ENCODE assay signal across 31 cellular contexts in the genomic region with DNA sequence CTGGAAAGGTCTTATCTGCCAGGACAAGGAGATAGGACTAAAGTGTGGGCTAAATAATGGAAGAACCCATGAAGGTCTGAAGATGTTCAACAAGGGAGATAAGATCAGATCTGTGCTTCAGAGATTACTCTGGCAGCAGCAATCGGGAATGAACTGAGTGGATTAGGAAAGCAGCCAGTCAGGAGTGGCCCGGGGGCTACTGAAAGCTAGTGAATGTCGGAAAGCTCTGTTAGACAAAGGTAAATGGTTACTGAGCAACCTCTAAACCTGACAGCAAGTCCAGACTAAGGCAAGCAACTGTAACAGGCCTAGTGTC. TPM values are rescaled to one million over a fixed set of nuclear protein-coding genes. Genes with fewer than 3 reads are reported as not detected.
DNase-seq lines count a peak whose midpoint lies in the region; ATAC-seq, FAIRE-seq and TF ChIP-seq lines count a peak whose summit lies in the region.
"Had no signal": no experiment of that assay in that cellular context is flagged by ENCODE, and none has a peak within 500 bp of the region (broad histone marks: within the 10 kb centered on the region; RNA-seq: fewer than 3 reads in every experiment).

No MANE protein-coding gene starts in this region.

- H3K79me2 ChIP-seq in SK-N-SH (ENCODE audit: insufficient read depth) (no peaks in the 10 kb centered on the region), K562 (ENCODE audit: control insufficient read depth, insufficient read depth, low read length) (no peaks in the 10 kb centered on the region)

- no peak for ATAC-seq in SK-N-SH treated with all-trans-retinoic acid at 6 μM for 48 hours
- no peak; the same call in 2 of the 3 replicates for ATAC-seq in K562
- ATAC-seq in GM19455 (IDR thresholded peaks at IDR 0.05; ENCODE audit: unreplicated experiment), result no peak
- ATAC-seq in HG03460 (IDR thresholded peaks at IDR 0.05; ENCODE audit: unreplicated experiment), result no peak
- ATAC-seq: CD8-positive, alpha-beta T cell; HCT116 had no signal

- WGBS in SK-N-SH (ENCODE audit: low lambda C conversion rate), result 55% methylated on average over 3 of the region's 3 CpGs
- 23% methylated on average over 3 of the region's 3 CpGs for WGBS in K562 (ENCODE audit: insufficient coverage, low coverage, missing lambda C conversion rate)
- WGBS in prostate gland, result 18% methylated on average over 3 of the region's 3 CpGs
- WGBS in tibial nerve, 2 donors, result 62 to 77% methylated on average over 3 of the region's 3 CpGs

- in situ Hi-C loops in K562 (cut with MboI), result no loop called here

- TF ChIP-seq CTCF in SK-N-SH (IDR thresholded peaks at IDR 0.05) (no peak), K562 (IDR thresholded peaks at IDR 0.05 in 2 of 3, conservative IDR thresholded peaks at IDR 0.05 in 1 of 3; ENCODE audit: insufficient read depth in 2 of 3, low read depth in 1 of 3, low read length in 3 of 3) (no peak), prostate gland (IDR thresholded peaks at IDR 0.05) (no peak), tibial nerve (IDR thresholded peaks at IDR 0.05) (no peak)

- CTCF ChIA-PET in SK-N-SH (lab: Yijun Ruan, JAX), result interaction anchor here (1.8 kb wide), 1 partner anchor 79 kb away, joined by 4 read pairs; no protein-coding TSS in a partner anchor
- CTCF ChIA-PET in K562 (lab: Yijun Ruan, JAX; ENCODE audit: low intra/inter-chr PET ratio), result no interaction called here

- H3K27ac ChIP-seq in SK-N-SH (ENCODE audit: low read depth in 2 of 2, low read length in 1 of 2), result no peak overlapping the region
- no peak overlapping the region for H3K27ac ChIP-seq in K562 (ENCODE audit: extremely low read depth, low read depth, low read length)
- H3K27ac ChIP-seq in prostate gland, result peak overlapping the region in 1 of 2 donors; percentile 12
- no peak overlapping the region for H3K27ac ChIP-seq in tibial nerve
- H3K27ac ChIP-seq: SJSA1 had no signal

- no peaks in the 10 kb centered on the region for H3F3A ChIP-seq in SK-N-SH (replicated peaks; ENCODE audit: insufficient read depth)

- H3K36me3 ChIP-seq in SK-N-SH (replicated peaks in 1 of 2; ENCODE audit: control insufficient read depth in 1 of 2, insufficient read depth in 2 of 2, low read length in 1 of 2), result peaks cover 6 to 45% of the 10 kb centered on the region in 2 experiments
- peaks cover 46% of the 10 kb centered on the region for H3K36me3 ChIP-seq in K562 (ENCODE audit: control insufficient read depth, insufficient read depth, low read length)
- H3K36me3 ChIP-seq in prostate gland, result no peaks in the 10 kb centered on the region
- H3K36me3 ChIP-seq in tibial nerve, result no peaks in the 10 kb centered on the region

- no peak overlapping the region for H3K4me3 ChIP-seq in SK-N-SH (ENCODE audit: low read depth in 2 of 2, low read length in 1 of 2)
- H3K4me3 ChIP-seq in K562, result no peak overlapping the region
- no peak overlapping the region for H3K4me3 ChIP-seq in prostate gland
- H3K4me3 ChIP-seq in tibial nerve, result no peak overlapping the region
- H3K4me3 ChIP-seq: SJSA1 had no signal

- no peaks in the 10 kb centered on the region for H3K9me2 ChIP-seq in SK-N-SH

- no peak for TF ChIP-seq EP300 in SK-N-SH (IDR thresholded peaks at IDR 0.05; ENCODE audit: borderline replicate concordance in 1 of 2, low read depth in 1 of 2, low read length in 1 of 2)
- no peak for TF ChIP-seq EP300 in K562 (IDR thresholded peaks at IDR 0.05; ENCODE audit: low read length)
- no peak for TF ChIP-seq EP300 in tibial nerve (IDR thresholded peaks at IDR 0.05)

- H2AFZ ChIP-seq in SK-N-SH (ENCODE audit: low read depth) (no peak overlapping the region), K562 (ENCODE audit: low read depth, low read length) (no peak overlapping the region)

- POLR2A ChIA-PET in SK-N-SH (lab: Yijun Ruan, JAX), result interaction anchor here (1.4 kb wide), 1 partner anchor 59 kb away, joined by 4 read pairs; a partner anchor contains a TSS
- POLR2A ChIA-PET in K562 (lab: Yijun Ruan, JAX), result interaction anchor here (0.5 to 1.6 kb wide), 4 partner anchors 9 to 136 kb away, joined by 3 to 4 read pairs (median 3); no protein-coding TSS in a partner anchor

- H3K9me3 ChIP-seq in SK-N-SH, result no peaks in the 10 kb centered on the region
- H3K9me3 ChIP-seq in K562 (replicated peaks; ENCODE audit: control insufficient read depth, insufficient read depth, low read depth, low read length), result no peaks in the 10 kb centered on the region
- H3K9me3 ChIP-seq in prostate gland, result no peaks in the 10 kb centered on the region
- H3K9me3 ChIP-seq in tibial nerve, result no peaks in the 10 kb centered on the region
- H3K9me3 ChIP-seq: BE2C, SJSA1 had no signal

- H4K20me1 ChIP-seq in SK-N-SH (ENCODE audit: insufficient read depth) (no peaks in the 10 kb centered on the region), K562 (replicated peaks; ENCODE audit: control insufficient read depth, insufficient read depth, low read length) (no peaks in the 10 kb centered on the region; the same call in 1 of the 2 replicates)

- BruUV-seq in K562 (replicated peaks; lab: Mats Ljungman, UMichigan), result no TSS peak

- no peak overlapping the region for H3K9ac ChIP-seq in SK-N-SH
- no peak overlapping the region for H3K9ac ChIP-seq in K562 (ENCODE audit: insufficient read depth in 1 of 2, low read depth in 2 of 2, low read length in 2 of 2)

- H3K9me1 ChIP-seq in K562 (ENCODE audit: control insufficient read depth, insufficient read depth, low read length), result no peaks in the 10 kb centered on the region

- H3K4me1 ChIP-seq in SK-N-SH (ENCODE audit: control insufficient read depth in 1 of 2, insufficient read depth in 2 of 2, low read depth in 1 of 2, low read length in 1 of 2) (peaks cover 0 to 3% of the 10 kb centered on the region in 2 experiments; a peak in 1 of 4 replicates), K562 (replicated peaks in 1 of 2; ENCODE audit: control insufficient read depth in 2 of 2, insufficient read depth in 2 of 2, low read length in 2 of 2) (peaks cover 0 to 2% of the 10 kb centered on the region in 2 experiments; a peak in 1 of 5 replicates), prostate gland (replicated peaks) (no peaks in the 10 kb centered on the region), tibial nerve (no peaks in the 10 kb centered on the region)
- H3K4me1 ChIP-seq: BE2C, SJSA1 had no signal

- no peaks in the 10 kb centered on the region for H3K27me3 ChIP-seq in SK-N-SH (ENCODE audit: insufficient read depth)
- no peaks in the 10 kb centered on the region for H3K27me3 ChIP-seq in K562 (ENCODE audit: control insufficient read depth in 2 of 2, insufficient read depth in 2 of 2, low read length in 2 of 2)
- no peaks in the 10 kb centered on the region for H3K27me3 ChIP-seq in prostate gland (replicated peaks; ENCODE audit: insufficient read depth)
- no peaks in the 10 kb centered on the region for H3K27me3 ChIP-seq in tibial nerve
- H3K27me3 ChIP-seq: BE2C, SJSA1 had no signal

- peak; percentile 73 for FAIRE-seq in K562 (lab: Jason Lieb, UNC)
- FAIRE-seq: GM12892 had no signal

- no peak for TF ChIP-seq POLR2A in K562 (conservative IDR thresholded peaks at IDR 0.05)
- TF ChIP-seq POLR2A in prostate gland (IDR thresholded peaks at IDR 0.05), result no peak
- no peak for TF ChIP-seq POLR2A in tibial nerve (IDR thresholded peaks at IDR 0.05)

- TF ChIP-seq RAD21 in SK-N-SH (IDR thresholded peaks at IDR 0.05; ENCODE audit: low read length) (no peak), K562 (CRISPR knock-in tag; conservative IDR thresholded peaks at IDR 0.05 in 1 of 2, IDR thresholded peaks at IDR 0.05 in 1 of 2) (no peak)

- DNase-seq in SK-N-SH (no peak), ELF-1 (ENCODE audit: low read depth, low spot score) (peak; percentile 49), K562 (ENCODE audit: extremely low read depth in 1 of 4, low spot score in 3 of 4) (peak in 1 of 4 experiments; percentile 12), prostate gland (ENCODE audit: low spot score) (peak; percentile 69), tibial nerve (ENCODE audit: low spot score in 2 of 2) (no peak)
- DNase-seq: 8988T; ACHN; BE2C; CD8-positive, alpha-beta T cell; DMS 273 treated with DMSO at 0.1 percent for 48 hours; DMS79; EL; GF-D8; MV-4-11; NCI-H1105 treated with DMSO at 0.1 percent for 48 hours; NCI-H146; NCI-H1930; NCI-H446; NCI-H524 treated with DMSO at 0.1 percent for 48 hours; NCI-H774; Right ventricle myocardium superior; RPMI8226 had no signal

- intact Hi-C loops in K562 (cut with micrococcal nuclease) (no loop called here), prostate gland (cut with DNase I) (no loop called here)

- H3K4me2 ChIP-seq in SK-N-SH (no peak overlapping the region), K562 (ENCODE audit: insufficient read depth, low read length) (no peak overlapping the region)

RNA-seq across cellular contexts. Expression of a gene that starts 12.6 kb away (rescaled TPM):
- 14.4 and 15.6 TPM in 2 replicates for polyA plus RNA-seq in SK-N-SH (2012; rRNA removed)
- 3.6 and 5.8 TPM in 2 replicates for polyA plus RNA-seq in SK-N-SH (2012; cell fraction: cytosol; rRNA removed)
- polyA plus RNA-seq in SK-N-SH (2012; cell fraction: nucleus; rRNA removed), result 80.7 and 85.0 TPM in 2 replicates
- total RNA-seq in K562 (2011; cell fraction: chromatin; rRNA removed; ENCODE audit: low replicate concordance), result 82.6 and 114 TPM in 2 replicates
- 58.8 and 62.5 TPM in 2 replicates for total RNA-seq in K562 (2011; cell fraction: nucleolus; rRNA removed)
- 60.2 and 63.7 TPM in 2 replicates for total RNA-seq in K562 (2011; cell fraction: nucleoplasm; rRNA removed)
- total RNA-seq in K562 (2014; rRNA removed), result 10.5 and 14.4 TPM in 2 replicates
- total RNA-seq in K562 (2014; rRNA removed; fragmentation: Illumina TruSeq; extraction: Trizol), result 6.4 and 8.4 TPM in 2 replicates
- 9.2 and 10.8 TPM in 2 replicates for total RNA-seq in K562 (2015; rRNA removed; fragmentation: Illumina TruSeq; extraction: Trizol)
- total RNA-seq in K562 (2021), result 14.1 and 16.6 TPM in 2 replicates
- 14.1 and 32.1 TPM in 2 replicates for polyA plus RNA-seq in K562 (2011; rRNA removed)
- 9.2 and 12.7 TPM in 2 replicates for polyA plus RNA-seq in K562 (2011; cell fraction: cytosol; rRNA removed)
- 162 and 212 TPM in 2 replicates for polyA plus RNA-seq in K562 (2011; cell fraction: nucleus; rRNA removed)
- 12.9 and 29.3 TPM in 2 replicates for polyA plus RNA-seq in K562 (2012)
- polyA plus RNA-seq in K562 (2014; fragmentation: Illumina TruSeq; extraction: Trizol), result 11.0 and 11.9 TPM in 2 replicates
- 1 to 10 TPM; 1.4 TPM for polyA plus RNA-seq in K562 (2014; fragmentation: Nextera tagmentation; extraction: Ambion mirVana)
- polyA plus RNA-seq in K562 (2014; rRNA removed), result 10.5 and 16.5 TPM in 2 replicates
- polyA minus RNA-seq in K562 (2011; rRNA and poly(A)+ RNA removed), result 16.0 and 26.5 TPM in 2 replicates
- polyA minus RNA-seq in K562 (2011; cell fraction: cytosol; rRNA and poly(A)+ RNA removed), result 7.9 and 16.4 TPM in 2 replicates
- polyA minus RNA-seq in K562 (2011; cell fraction: nucleus; rRNA and poly(A)+ RNA removed), result 23.0 and 48.5 TPM in 2 replicates
- 1 to 10 TPM; 1.5 to 3.0 TPM for total RNA-seq in prostate gland
- 1 to 10 TPM in 2 of 4 donors, under 1 TPM in 2; 0.21 to 2.4 (median 0.97) TPM for total RNA-seq in tibial nerve

RNA-seq across cellular contexts. Expression of a gene that starts 19.8 kb away (rescaled TPM):
- polyA plus RNA-seq in SK-N-SH (2012; rRNA removed) (not detected in 2 replicates), K562 (2011; rRNA removed) (not detected in 2 replicates), K562 (2014; fragmentation: Illumina TruSeq; extraction: Trizol) (not detected in 2 replicates), K562 (2014; fragmentation: Nextera tagmentation; extraction: Ambion mirVana) (not detected), K562 (2014; rRNA removed) (not detected in 2 replicates)
- not detected in 2 replicates for polyA plus RNA-seq in SK-N-SH (2012; cell fraction: cytosol; rRNA removed)
- not detected in 2 replicates for polyA plus RNA-seq in SK-N-SH (2012; cell fraction: nucleus; rRNA removed)
- total RNA-seq in K562 (2011; cell fraction: chromatin; rRNA removed; ENCODE audit: low replicate concordance), result not detected in 2 replicates
- not detected in 2 replicates for total RNA-seq in K562 (2011; cell fraction: nucleolus; rRNA removed)
- not detected in 2 replicates for total RNA-seq in K562 (2011; cell fraction: nucleoplasm; rRNA removed)
- total RNA-seq in K562 (2014; rRNA removed) (not detected in 2 replicates), K562 (2014; rRNA removed; fragmentation: Illumina TruSeq; extraction: Trizol) (not detected in 2 replicates), K562 (2015; rRNA removed; fragmentation: Illumina TruSeq; extraction: Trizol) (not detected in 2 replicates), K562 (2021) (not detected in 2 replicates), prostate gland (not detected), tibial nerve (not detected)
- not detected in 2 replicates for polyA plus RNA-seq in K562 (2011; cell fraction: cytosol; rRNA removed)
- polyA plus RNA-seq in K562 (2011; cell fraction: nucleus; rRNA removed), result not detected in 2 replicates
- not detected in 2 replicates for polyA plus RNA-seq in K562 (2012)
- polyA minus RNA-seq in K562 (2011; rRNA and poly(A)+ RNA removed), result not detected in 2 replicates
- not detected in 2 replicates for polyA minus RNA-seq in K562 (2011; cell fraction: cytosol; rRNA and poly(A)+ RNA removed)
- not detected in 2 replicates for polyA minus RNA-seq in K562 (2011; cell fraction: nucleus; rRNA and poly(A)+ RNA removed)
- total RNA-seq: H4, HT-29, M059J, Right ventricle myocardium superior, SJSA1 had no signal

RNA-seq across cellular contexts. Expression of a gene that starts 31.8 kb away (rescaled TPM):
- polyA plus RNA-seq in SK-N-SH (2012; rRNA removed) (68.5 and 98.4 TPM in 2 replicates), K562 (2011; rRNA removed) (38.4 and 66.9 TPM in 2 replicates), K562 (2014; fragmentation: Illumina TruSeq; extraction: Trizol) (136 and 137 TPM in 2 replicates), K562 (2014; fragmentation: Nextera tagmentation; extraction: Ambion mirVana) (10 to 100 TPM; 27.3 to 38.2 TPM), K562 (2014; rRNA removed) (77.2 and 85.8 TPM in 2 replicates)
- polyA plus RNA-seq in SK-N-SH (2012; cell fraction: cytosol; rRNA removed), result 66.1 and 89.0 TPM in 2 replicates
- 57.4 and 64.6 TPM in 2 replicates for polyA plus RNA-seq in SK-N-SH (2012; cell fraction: nucleus; rRNA removed)
- 43.8 and 126 TPM in 2 replicates for total RNA-seq in K562 (2011; cell fraction: chromatin; rRNA removed; ENCODE audit: low replicate concordance)
- 112 and 139 TPM in 2 replicates for total RNA-seq in K562 (2011; cell fraction: nucleolus; rRNA removed)
- total RNA-seq in K562 (2011; cell fraction: nucleoplasm; rRNA removed), result 102 TPM in 2 replicates
- total RNA-seq in K562 (2014; rRNA removed) (122 and 150 TPM in 2 replicates), K562 (2014; rRNA removed; fragmentation: Illumina TruSeq; extraction: Trizol) (76.6 and 99.9 TPM in 2 replicates), K562 (2015; rRNA removed; fragmentation: Illumina TruSeq; extraction: Trizol) (90.0 and 93.1 TPM in 2 replicates), K562 (2021) (112 and 113 TPM in 2 replicates), prostate gland (100 to 1,000 TPM; 118 to 188 TPM), tibial nerve (100 to 1,000 TPM in 1 of 4 donors, 10 to 100 TPM in 3; 53.1 to 105 (median 82.7) TPM)
- 81.6 and 136 TPM in 2 replicates for polyA plus RNA-seq in K562 (2011; cell fraction: cytosol; rRNA removed)
- polyA plus RNA-seq in K562 (2011; cell fraction: nucleus; rRNA removed), result 82.3 and 92.2 TPM in 2 replicates
- 106 and 111 TPM in 2 replicates for polyA plus RNA-seq in K562 (2012)
- 31.2 and 45.6 TPM in 2 replicates for polyA minus RNA-seq in K562 (2011; rRNA and poly(A)+ RNA removed)
- 23.6 and 34.6 TPM in 2 replicates for polyA minus RNA-seq in K562 (2011; cell fraction: cytosol; rRNA and poly(A)+ RNA removed)
- 40.1 and 65.3 TPM in 2 replicates for polyA minus RNA-seq in K562 (2011; cell fraction: nucleus; rRNA and poly(A)+ RNA removed)

RNA-seq across cellular contexts. Expression of a gene that starts 41.5 kb away (rescaled TPM):
- polyA plus RNA-seq in SK-N-SH (2012; rRNA removed) (36.6 and 46.8 TPM in 2 replicates), K562 (2011; rRNA removed) (51.5 and 57.9 TPM in 2 replicates), K562 (2014; fragmentation: Illumina TruSeq; extraction: Trizol) (94.7 and 105 TPM in 2 replicates), K562 (2014; fragmentation: Nextera tagmentation; extraction: Ambion mirVana) (10 to 100 TPM; 82.1 to 90.8 TPM), K562 (2014; rRNA removed) (53.9 and 59.3 TPM in 2 replicates)
- polyA plus RNA-seq in SK-N-SH (2012; cell fraction: cytosol; rRNA removed), result 45.1 and 47.1 TPM in 2 replicates
- polyA plus RNA-seq in SK-N-SH (2012; cell fraction: nucleus; rRNA removed), result 41.7 and 60.0 TPM in 2 replicates
- total RNA-seq in K562 (2011; cell fraction: chromatin; rRNA removed; ENCODE audit: low replicate concordance), result 75.8 and 111 TPM in 2 replicates
- 69.5 and 70.0 TPM in 2 replicates for total RNA-seq in K562 (2011; cell fraction: nucleolus; rRNA removed)
- 69.2 and 102 TPM in 2 replicates for total RNA-seq in K562 (2011; cell fraction: nucleoplasm; rRNA removed)
- total RNA-seq in K562 (2014; rRNA removed) (43.7 and 47.5 TPM in 2 replicates), K562 (2014; rRNA removed; fragmentation: Illumina TruSeq; extraction: Trizol) (73.1 and 76.5 TPM in 2 replicates), K562 (2015; rRNA removed; fragmentation: Illumina TruSeq; extraction: Trizol) (75.8 and 79.5 TPM in 2 replicates), K562 (2021) (45.8 and 51.4 TPM in 2 replicates), prostate gland (10 to 100 TPM; 20.9 to 27.5 TPM), tibial nerve (10 to 100 TPM; 22.2 to 44.4 (median 29.6) TPM)
- 29.4 and 32.0 TPM in 2 replicates for polyA plus RNA-seq in K562 (2011; cell fraction: cytosol; rRNA removed)
- 51.1 and 51.7 TPM in 2 replicates for polyA plus RNA-seq in K562 (2011; cell fraction: nucleus; rRNA removed)
- 27.1 and 86.2 TPM in 2 replicates for polyA plus RNA-seq in K562 (2012)
- 72.9 and 74.3 TPM in 2 replicates for polyA minus RNA-seq in K562 (2011; rRNA and poly(A)+ RNA removed)
- polyA minus RNA-seq in K562 (2011; cell fraction: cytosol; rRNA and poly(A)+ RNA removed), result 17.4 and 29.2 TPM in 2 replicates
- 49.8 and 60.9 TPM in 2 replicates for polyA minus RNA-seq in K562 (2011; cell fraction: nucleus; rRNA and poly(A)+ RNA removed)

RNA-seq across cellular contexts. Expression of a gene that starts 59.2 kb away (rescaled TPM):
- polyA plus RNA-seq in SK-N-SH (2012; rRNA removed) (14.3 and 16.0 TPM in 2 replicates), K562 (2011; rRNA removed) (2.2 and 4.6 TPM in 2 replicates), K562 (2014; fragmentation: Illumina TruSeq; extraction: Trizol) (5.0 and 8.2 TPM in 2 replicates), K562 (2014; fragmentation: Nextera tagmentation; extraction: Ambion mirVana) (under 1 TPM; 0.10 TPM), K562 (2014; rRNA removed) (6.0 and 8.2 TPM in 2 replicates)
- 10.5 and 12.4 TPM in 2 replicates for polyA plus RNA-seq in SK-N-SH (2012; cell fraction: cytosol; rRNA removed)
- polyA plus RNA-seq in SK-N-SH (2012; cell fraction: nucleus; rRNA removed), result 38.6 and 41.0 TPM in 2 replicates
- 11.7 and 23.2 TPM in 2 replicates for total RNA-seq in K562 (2011; cell fraction: chromatin; rRNA removed; ENCODE audit: low replicate concordance)
- total RNA-seq in K562 (2011; cell fraction: nucleolus; rRNA removed), result 10.0 and 13.7 TPM in 2 replicates
- total RNA-seq in K562 (2011; cell fraction: nucleoplasm; rRNA removed), result 14.1 and 18.8 TPM in 2 replicates
- total RNA-seq in K562 (2014; rRNA removed) (5.4 and 6.5 TPM in 2 replicates), K562 (2014; rRNA removed; fragmentation: Illumina TruSeq; extraction: Trizol) (1.3 and 1.7 TPM in 2 replicates), K562 (2015; rRNA removed; fragmentation: Illumina TruSeq; extraction: Trizol) (2.6 and 2.7 TPM in 2 replicates), K562 (2021) (13.8 and 19.5 TPM in 2 replicates), prostate gland (100 to 1,000 TPM in 1 of 2 donors, 10 to 100 TPM in 1; 52.1 to 128 TPM), tibial nerve (10 to 100 TPM; 67.5 to 84.9 (median 70.8) TPM)
- polyA plus RNA-seq in K562 (2011; cell fraction: cytosol; rRNA removed), result 3.8 and 6.0 TPM in 2 replicates
- 8.5 and 14.0 TPM in 2 replicates for polyA plus RNA-seq in K562 (2011; cell fraction: nucleus; rRNA removed)
- polyA plus RNA-seq in K562 (2012), result 8.7 and 11.3 TPM in 2 replicates
- 2.8 and 3.4 TPM in 2 replicates for polyA minus RNA-seq in K562 (2011; rRNA and poly(A)+ RNA removed)
- polyA minus RNA-seq in K562 (2011; cell fraction: cytosol; rRNA and poly(A)+ RNA removed), result 3.1 and 5.6 TPM in 2 replicates
- 4.6 and 7.7 TPM in 2 replicates for polyA minus RNA-seq in K562 (2011; cell fraction: nucleus; rRNA and poly(A)+ RNA removed)

Comparison
In these comparisons a context has a peak if more than half of its experiments do, and no peak if none do; other contexts are left out.
1. DNase-seq: peak in ELF-1 (single experiment) and prostate gland (single experiment); none in SK-N-SH (single experiment) and tibial nerve (0 of 2).